In genomic region chr2:7430869-7431641, GRCh38 we compare ENCODE assay signal across 8 cellular contexts.
A peak's percentile ranks its signal among the peaks of the same experiment; 100 is the strongest.
DNase-seq lines count a peak whose midpoint lies in the region; ATAC-seq and TF ChIP-seq lines count a peak whose summit lies in the region.

No MANE protein-coding gene starts in this region.

- H3K4me1 ChIP-seq in HUES48 (ENCODE audit: control insufficient read depth, insufficient read depth, low read length) (peaks cover 21% of the 10 kb centered on the region), sigmoid colon (peaks cover 0 to 43% (median 18%) of the 10 kb centered on the region in 4 donors)

- H3K27ac ChIP-seq in HUES48 (ENCODE audit: low read depth, low read length) (peak overlapping the region; percentile 85), sigmoid colon (no peak overlapping the region)

- peak; percentile 61 for ATAC-seq in GM18867 (IDR thresholded peaks at IDR 0.05; ENCODE audit: unreplicated experiment)
- ATAC-seq in HG03045 (IDR thresholded peaks at IDR 0.05; ENCODE audit: unreplicated experiment), result no peak

- H3K36me3 ChIP-seq in HUES48 (ENCODE audit: control insufficient read depth, insufficient read depth, low read length) (no peaks in the 10 kb centered on the region), sigmoid colon (no peaks in the 10 kb centered on the region)

- H3K9me3 ChIP-seq in HUES48 (ENCODE audit: control insufficient read depth, insufficient read depth, low read length), result peaks cover 11% of the 10 kb centered on the region; the same call in 1 of the 2 replicates
- no peaks in the 10 kb centered on the region for H3K9me3 ChIP-seq in sigmoid colon

- intact Hi-C loops in sigmoid colon (cut with DNase I), result loop anchor here (10.0 kb wide), 1 partner anchor 574 kb away; no protein-coding TSS in a partner anchor

- TF ChIP-seq CTCF in sigmoid colon (IDR thresholded peaks at IDR 0.05), result no peak

- H3K4me3 ChIP-seq in HUES48 (ENCODE audit: low read depth, low read length) (peak overlapping the region; percentile 51), sigmoid colon (peak overlapping the region in 3 of 4 donors; percentile 22 to 42 (median 36))

- TF ChIP-seq POLR2A in sigmoid colon (IDR thresholded peaks at IDR 0.05), result no peak

- no peak for TF ChIP-seq EP300 in sigmoid colon (IDR thresholded peaks at IDR 0.05)

- WGBS in sigmoid colon, 2 donors, result 9 to 11% methylated on average over 56 of the region's 56 CpGs

- peak; percentile 35 for DNase-seq in activated effector memory CD4-positive, alpha-beta T cell treated with Interleukin-2 at 50 U/mL for 16 hours
- DNase-seq in hypothalamus (lab: John Stamatoyannopoulos, UW) (peak in 28 of 51 donors; percentile 1 to 33 (median 10)), sigmoid colon (no peak), RKO (ENCODE audit: low spot score) (no peak), NCI-H82 treated with DMSO at 0.1 percent for 48 hours (lab: John Stamatoyannopoulos, UW; ENCODE audit: unreplicated experiment) (no peak)

- H3K27me3 ChIP-seq in HUES48 (ENCODE audit: control insufficient read depth, insufficient read depth, low read length) (peaks cover 19% of the 10 kb centered on the region), sigmoid colon (no peaks in the 10 kb centered on the region)

- peak overlapping the region; percentile 48 for H3K9ac ChIP-seq in HUES48 (ENCODE audit: low read depth, low read length)

Comparison
In these comparisons a context has a peak if more than half of its experiments do, and no peak if none do; other contexts are left out.
1. DNase-seq: peak in activated effector memory CD4-positive, alpha-beta T cell treated with Interleukin-2 at 50 U/mL for 16 hours (single experiment) and hypothalamus (28 of 51); none in sigmoid colon (single experiment), RKO (single experiment) and NCI-H82 treated with DMSO at 0.1 percent for 48 hours (single experiment).